8 cellular contexts compared by ENCODE assay signal in genomic region chr2:159713691-159714585, GRCh38. TPM values are rescaled to one million over a fixed set of nuclear protein-coding genes. Genes with fewer than 3 reads are reported as not detected.
DNase-seq lines count a peak whose midpoint lies in the region; ATAC-seq, FAIRE-seq and TF ChIP-seq lines count a peak whose summit lies in the region.

No MANE protein-coding gene starts in this region.

- TF ChIP-seq CTCF in Loucy (conservative IDR thresholded peaks at IDR 0.05; ENCODE audit: low read length) = 0 out of 2 replicates have a peak, but pooled peaks have one; percentile 16
- TF ChIP-seq CTCF in astrocyte (IDR thresholded peaks at IDR 0.05; ENCODE audit: insufficient read depth, low read depth, low read length) = no peak
- no peak for TF ChIP-seq CTCF in HepG2 (CRISPR knock-in tag; IDR thresholded peaks at IDR 0.05)
- no peak for TF ChIP-seq CTCF in thyroid gland (IDR thresholded peaks at IDR 0.05)

- POLR2A ChIA-PET in HepG2 (lab: Yijun Ruan, JAX) = interaction anchor here (1.0 to 1.2 kb wide), 2 partner anchors 11 to 99 kb away, joined by 3 to 5 read pairs; no protein-coding TSS in a partner anchor

- H3K36me3 ChIP-seq in Loucy (ENCODE audit: insufficient read depth, low read length) (peaks cover 17% of the 10 kb centered on the region; the same call in 1 of the 2 replicates), astrocyte (ENCODE audit: insufficient read depth, low read length) (peaks cover 21% of the 10 kb centered on the region), HepG2 (replicated peaks in 1 of 2; ENCODE audit: control insufficient read depth in 1 of 2, insufficient read depth in 2 of 2, low read length in 2 of 2) (peaks cover 8 to 26% of the 10 kb centered on the region in 2 experiments), thyroid gland (peaks cover 4% of the 10 kb centered on the region in 2 donors)

- no peaks in the 10 kb centered on the region for H3K9me3 ChIP-seq in Loucy (ENCODE audit: insufficient read depth, low read depth, low read length)
- H3K9me3 ChIP-seq in astrocyte (ENCODE audit: insufficient read depth, low read depth, low read length) = no peaks in the 10 kb centered on the region
- H3K9me3 ChIP-seq in HepG2 (ENCODE audit: low read length) = no peaks in the 10 kb centered on the region
- no peaks in the 10 kb centered on the region for H3K9me3 ChIP-seq in thyroid gland

- peaks cover 67% of the 10 kb centered on the region for H3K4me1 ChIP-seq in Loucy (ENCODE audit: insufficient read depth, low read length, poor library complexity, severe bottlenecking)
- H3K4me1 ChIP-seq in astrocyte (ENCODE audit: insufficient read depth, low read length) = peaks cover 19% of the 10 kb centered on the region
- peaks cover 40% of the 10 kb centered on the region for H3K4me1 ChIP-seq in HepG2 (ENCODE audit: insufficient read depth, low read length)
- H3K4me1 ChIP-seq in thyroid gland = peaks cover 33 to 40% of the 10 kb centered on the region in 2 donors

- peak overlapping the region; percentile 93 for H3K4me2 ChIP-seq in Loucy (ENCODE audit: low read depth, low read length, poor library complexity, severe bottlenecking)
- H3K4me2 ChIP-seq in astrocyte (ENCODE audit: low read length) = peak overlapping the region; percentile 87
- H3K4me2 ChIP-seq in HepG2 (ENCODE audit: low read depth, low read length) = peak overlapping the region; percentile 80

- H3K4me3 Mint-ChIP-seq in astrocyte (ENCODE audit: unreplicated experiment) = peak overlapping the region; percentile 90

- TF ChIP-seq EP300 in HepG2 (IDR thresholded peaks at IDR 0.05; ENCODE audit: low read depth in 2 of 2, low read length in 2 of 2) (no peak), HepG2 (CRISPR knock-in tag; IDR thresholded peaks at IDR 0.05; ENCODE audit: borderline replicate concordance) (no peak)

- peak; percentile 23 for FAIRE-seq in astrocyte (lab: Jason Lieb, UNC)
- FAIRE-seq in HepG2 (lab: Jason Lieb, UNC) = no peak

- H3K9me3 Mint-ChIP-seq in astrocyte (ENCODE audit: unreplicated experiment) = no peaks in the 10 kb centered on the region

- DNase-seq in EH (ENCODE audit: low read depth) = peak; percentile 80
- peak; percentile 71 for DNase-seq in astrocyte (ENCODE audit: low read depth)
- DNase-seq in HepG2 (ENCODE audit: low spot score) = peak; percentile 10
- DNase-seq in thyroid gland = no peak
- no peak for DNase-seq in HuH-7 (ENCODE audit: low spot score)
- DNase-seq in 8988T = no peak
- DNase-seq in NCI-H2227 (lab: John Stamatoyannopoulos, UW; ENCODE audit: unreplicated experiment) = no peak

- peak overlapping the region; percentile 99 for H3K27ac ChIP-seq in astrocyte (ENCODE audit: low read depth, low read length)
- H3K27ac ChIP-seq in HepG2 (ENCODE audit: extremely low read length, insufficient read depth, low read length) = peak overlapping the region; percentile 94
- peak overlapping the region; percentile 99 for H3K27ac ChIP-seq in thyroid gland

- H3K79me2 ChIP-seq in Loucy (ENCODE audit: insufficient read depth, low read length) = peaks cover 66% of the 10 kb centered on the region
- peaks cover 68% of the 10 kb centered on the region for H3K79me2 ChIP-seq in astrocyte (ENCODE audit: insufficient read depth, low read length)
- H3K79me2 ChIP-seq in HepG2 (ENCODE audit: insufficient read depth, low read length) = peaks cover 66% of the 10 kb centered on the region

- peak overlapping the region; percentile 98 for H3K9ac ChIP-seq in Loucy (ENCODE audit: low read depth, low read length, poor library complexity, severe bottlenecking)
- peak overlapping the region; percentile 99 for H3K9ac ChIP-seq in astrocyte (ENCODE audit: low read length)
- H3K9ac ChIP-seq in HepG2 (ENCODE audit: insufficient read depth, low read depth, low read length) = peak overlapping the region; percentile 96

- H3K27ac Mint-ChIP-seq in astrocyte (ENCODE audit: unreplicated experiment) = peak overlapping the region; percentile 100

- H3K4me3 ChIP-seq in Loucy (ENCODE audit: low read length, poor library complexity, severe bottlenecking) (peak overlapping the region; percentile 92), astrocyte (ENCODE audit: insufficient read depth, low read depth, low read length) (peak overlapping the region; percentile 89), HepG2 (replicated peaks in 1 of 3; ENCODE audit: insufficient read depth in 1 of 3, low read depth in 2 of 3, low read length in 3 of 3) (peak overlapping the region; percentile 80 to 99 (median 99)), thyroid gland (replicated peaks in 1 of 3) (peak overlapping the region in 2 of 3 donors; percentile 90 to 99)

- H3F3A ChIP-seq in Loucy (ENCODE audit: low read depth) = no peaks in the 10 kb centered on the region

- H4K20me1 ChIP-seq in Loucy (ENCODE audit: insufficient read depth, low read length, poor library complexity, severe bottlenecking) (peaks cover 66% of the 10 kb centered on the region), astrocyte (ENCODE audit: insufficient read depth, low read length) (peaks cover 59% of the 10 kb centered on the region), HepG2 (ENCODE audit: insufficient read depth, low read length) (peaks cover 60% of the 10 kb centered on the region)

- intact Hi-C loops in HepG2 (cut with micrococcal nuclease; ENCODE audit: unreplicated experiment) = loop anchor here (2.0 to 10.0 kb wide), 3 partner anchors 83 to 329 kb away; partner anchors contain the start of gene CD302
- intact Hi-C loops in thyroid gland (cut with DNase I) = loop anchor here (10.0 kb wide), 1 partner anchor 89 kb away; no protein-coding TSS in a partner anchor

- CTCF ChIA-PET in HepG2 (lab: Yijun Ruan, JAX; ENCODE audit: low intra/inter-chr PET ratio, low total read pairs) = interaction anchor here (1.2 kb wide), 1 partner anchor 208 kb away, joined by 3 read pairs; no protein-coding TSS in a partner anchor

- TF ChIP-seq RAD21 in HepG2 (CRISPR knock-in tag; IDR thresholded peaks at IDR 0.05) = no peak

- no peaks in the 10 kb centered on the region for H3K27me3 ChIP-seq in Loucy (ENCODE audit: insufficient read depth, low read length, poor library complexity, severe bottlenecking)
- H3K27me3 ChIP-seq in astrocyte (ENCODE audit: insufficient read depth, low read length) = no peaks in the 10 kb centered on the region
- H3K27me3 ChIP-seq in HepG2 (ENCODE audit: control insufficient read depth in 1 of 2, insufficient read depth in 2 of 2, low read length in 2 of 2) = no peaks in the 10 kb centered on the region; a peak in 1 of 5 replicates
- no peaks in the 10 kb centered on the region for H3K27me3 ChIP-seq in thyroid gland

- no TSS peak for BruUV-seq in HepG2 (replicated peaks; lab: Mats Ljungman, UMichigan)

- H3K4me1 Mint-ChIP-seq in astrocyte (ENCODE audit: low read depth, unreplicated experiment) = peaks cover 16% of the 10 kb centered on the region

- TF ChIP-seq POLR2A in HepG2 (IDR thresholded peaks at IDR 0.05; ENCODE audit: insufficient read depth in 1 of 2, low read depth in 2 of 2, low read length in 2 of 2) (peak in 1 of 2 experiments; percentile 45; a peak in 1 of 4 replicates), thyroid gland (IDR thresholded peaks at IDR 0.05) (no peak)

- in situ Hi-C loops in HepG2 (cut with HindIII; ENCODE audit: extremely low pct_ligation_motif_present, low pct_unique_long_range_greater_than_20kb) = no loop called here

- no peak overlapping the region for H2AFZ ChIP-seq in Loucy (ENCODE audit: low read length)
- H2AFZ ChIP-seq in astrocyte (ENCODE audit: low read depth, low read length) = no peak overlapping the region
- no peak overlapping the region for H2AFZ ChIP-seq in HepG2 (ENCODE audit: low read length)

- WGBS in HepG2 (ENCODE audit: low lambda C conversion rate) = 22% methylated on average over 5 of the region's 5 CpGs
- WGBS in thyroid gland, 2 donors = 41 to 43% methylated on average over 5 of the region's 5 CpGs

- peaks cover 13% of the 10 kb centered on the region for H3K36me3 Mint-ChIP-seq in astrocyte (ENCODE audit: low read depth, unreplicated experiment)

- no peaks in the 10 kb centered on the region for H3K27me3 Mint-ChIP-seq in astrocyte (ENCODE audit: low read depth, unreplicated experiment)

- no peaks in the 10 kb centered on the region for H3K9me2 ChIP-seq in Loucy (replicated peaks; ENCODE audit: low read depth, low read length)

- no peak for ATAC-seq in HepG2

TF ChIP-seq in HepG2, 621 proteins besides CTCF, POLR2A, EP300 and RAD21 (continues in another document):
- TF ChIP-seq SP140L (CRISPR knock-in tag; IDR thresholded peaks at IDR 0.05; ENCODE audit: borderline replicate concordance) = no peak
- peak; percentile 69 for TF ChIP-seq MAFF (IDR thresholded peaks at IDR 0.05; ENCODE audit: low read depth, low read length)
- TF ChIP-seq ZBTB7B (CRISPR knock-in tag; IDR thresholded peaks at IDR 0.05) = no peak
- TF ChIP-seq SIN3B (IDR thresholded peaks at IDR 0.05; ENCODE audit: low read length) = 0 out of 2 replicates have a peak, but pooled peaks have one; percentile 13
- peak; percentile 79 to 82 for TF ChIP-seq MAFK (conservative IDR thresholded peaks at IDR 0.05 in 1 of 2, IDR thresholded peaks at IDR 0.05 in 1 of 2; ENCODE audit: low read length in 2 of 2)
- peak; percentile 85 for TF ChIP-seq NFE2L2 (IDR thresholded peaks at IDR 0.05; ENCODE audit: low read length)

RNA-seq across cellular contexts. Expression of gene MARCHF7, which starts 1.6 kb away (rescaled TPM):
- total RNA-seq in astrocyte (104 and 105 TPM in 2 replicates), HepG2 (2016; rRNA removed; fragmentation: Illumina TruSeq; extraction: Trizol) (88.5 and 156 TPM in 2 replicates), thyroid gland (100 to 1,000 TPM; 105 to 203 (median 132) TPM)
- 27.0 and 32.4 TPM in 2 replicates for total RNA-seq in HepG2 (2016; cell fraction: cytosol; rRNA removed; fragmentation: Illumina TruSeq; extraction: Trizol; ENCODE audit: low read depth)
- 91.7 and 146 TPM in 2 replicates for total RNA-seq in HepG2 (2016; cell fraction: insoluble cytoplasmic fraction; rRNA removed; fragmentation: Illumina TruSeq; extraction: Trizol)
- total RNA-seq in HepG2 (2016; cell fraction: membrane; rRNA removed; fragmentation: Illumina TruSeq; extraction: Trizol) = 57.4 and 74.7 TPM in 2 replicates
- total RNA-seq in HepG2 (2016; cell fraction: nucleus; rRNA removed; fragmentation: Illumina TruSeq; extraction: Trizol) = 74.2 and 77.1 TPM in 2 replicates
- 32.8 and 33.2 TPM in 2 replicates for polyA plus RNA-seq in HepG2 (2011; rRNA removed)
- 13.5 and 21.8 TPM in 2 replicates for polyA plus RNA-seq in HepG2 (2011; cell fraction: cytosol; rRNA removed)
- 19.1 and 33.0 TPM in 2 replicates for polyA plus RNA-seq in HepG2 (2011; cell fraction: nucleus; rRNA removed)
- polyA plus RNA-seq in HepG2 (2012) = 47.2 and 54.7 TPM in 2 replicates
- 3.1 and 4.7 TPM in 2 replicates for polyA plus RNA-seq in HepG2 (2016; cell fraction: cytosol; fragmentation: Illumina TruSeq; extraction: Trizol; ENCODE audit: low read depth)
- 124 and 129 TPM in 2 replicates for polyA plus RNA-seq in HepG2 (2016; cell fraction: insoluble cytoplasmic fraction; fragmentation: Illumina TruSeq; extraction: Trizol; ENCODE audit: low read depth)
- 12.6 and 14.7 TPM in 2 replicates for polyA plus RNA-seq in HepG2 (2016; cell fraction: membrane; fragmentation: Illumina TruSeq; extraction: Trizol; ENCODE audit: low read depth)
- polyA plus RNA-seq in HepG2 (2016; cell fraction: nucleus; fragmentation: Illumina TruSeq; extraction: Trizol; ENCODE audit: insufficient read depth, low read depth) = 114 and 121 TPM in 2 replicates
- polyA minus RNA-seq in HepG2 (2011; rRNA and poly(A)+ RNA removed; ENCODE audit: low replicate concordance) = 14.0 and 17.7 TPM in 2 replicates
- 43.7 and 49.3 TPM in 2 replicates for polyA minus RNA-seq in HepG2 (2011; cell fraction: cytosol; rRNA and poly(A)+ RNA removed)
- polyA minus RNA-seq in HepG2 (2011; cell fraction: nucleus; rRNA and poly(A)+ RNA removed) = 104 and 120 TPM in 2 replicates

Comparison
In these comparisons a context has a peak if more than half of its experiments do, and no peak if none do; other contexts are left out.
1. DNase-seq: peak in EH (single experiment), astrocyte (single experiment) and HepG2 (single experiment); none in thyroid gland (0 of 2), HuH-7 (single experiment), 8988T (single experiment) and NCI-H2227 (single experiment).
2. Peak in every context shown above with its lines, with median percentiles within 50 percentile points of each other: H3K4me2 ChIP-seq, H3K4me3 ChIP-seq, H3K9ac ChIP-seq and H3K27ac ChIP-seq.